ENCODE assay signal across 8 cellular contexts in the genomic region with DNA sequence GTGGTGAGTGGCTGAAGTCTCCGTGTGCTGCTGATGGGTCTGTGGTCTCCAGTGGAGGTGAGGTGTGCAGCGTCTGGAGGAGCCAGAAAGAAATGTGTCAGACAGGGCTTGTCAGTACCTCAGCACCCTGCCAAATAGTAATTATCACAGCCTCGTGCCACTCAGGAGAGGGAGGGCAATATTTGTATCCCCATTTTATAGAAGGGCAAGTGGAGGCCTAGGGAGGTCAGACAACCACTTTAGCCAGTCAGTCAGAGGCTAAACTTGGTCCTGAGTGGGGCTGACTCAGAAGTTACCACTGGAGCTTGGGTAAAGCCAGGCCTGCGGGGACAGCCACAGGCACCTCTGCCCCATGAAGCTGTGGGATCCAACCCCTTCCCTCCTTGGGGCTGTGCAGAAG. TPM values are rescaled to one million over a fixed set of nuclear protein-coding genes. Genes with fewer than 3 reads are reported as not detected.
"Had no signal": no experiment of that assay in that cellular context is flagged by ENCODE, and none has a peak within 500 bp of the region (broad histone marks: within the 10 kb centered on the region; RNA-seq: fewer than 3 reads in every experiment).

No MANE protein-coding gene starts in this region.

- H3K9me3 Mint-ChIP-seq: GM23338, H9, IgD-negative memory B cell had no signal

- FAIRE-seq: H1, H54, HTR-8/SVneo had no signal

- ATAC-seq: GM23338 had no signal

- DNase-seq: H9, HCEC 1CT, KG1 had no signal

- H2AFZ ChIP-seq: GM23338 had no signal

- H3K4me1 Mint-ChIP-seq: GM23338, H9 had no signal

- H3K4me2 ChIP-seq: GM23338 had no signal

- H3K4me3 ChIP-seq: GM23338 had no signal

- H3K4me3 Mint-ChIP-seq: GM23338, H9 had no signal

- H3K27ac Mint-ChIP-seq: GM23338, IgD-negative memory B cell had no signal

RNA-seq across cellular contexts. Expression of gene ELF5, which starts 11.5 kb away (rescaled TPM):
- total RNA-seq: GM23338, H1, H9 had no signal
- polyA plus RNA-seq: GM23338, H1, IgD-negative memory B cell had no signal
